In genomic region chr11:104964247-104964646, GRCh38 we compare ENCODE assay signal across 10 cellular contexts. TPM values are rescaled to one million over a fixed set of nuclear protein-coding genes. Genes with fewer than 3 reads are reported as not detected.
"Had no signal": no experiment of that assay in that cellular context is flagged by ENCODE, and none has a peak within 500 bp of the region (broad histone marks: within the 10 kb centered on the region; RNA-seq: fewer than 3 reads in every experiment).

No MANE protein-coding gene starts in this region.

- H3K4me3 ChIP-seq: GM23248, HAP-1, K562 had no signal

- H3K4me1 ChIP-seq: HAP-1 had no signal

- ATAC-seq: HCT116, K562 had no signal

- H3K36me3 ChIP-seq: HAP-1 had no signal

- H3K9me3 ChIP-seq: HAP-1 had no signal

- DNase-seq: GM23248, GOT3, H7, IMR-90, KG1 had no signal

- H3K27ac ChIP-seq: GM23248 had no signal

RNA-seq across cellular contexts. Expression of gene CASP4, which starts 4.1 kb away (rescaled TPM):
- total RNA-seq: H7 had no signal

RNA-seq across cellular contexts. Expression of gene CASP5, which starts 58.7 kb away (rescaled TPM):
- total RNA-seq: GM23248, H4, H7, HT-29, IMR-90, K562 had no signal
- polyA plus RNA-seq: GM23248, IMR-90, K562 had no signal
